15 cellular contexts compared by ENCODE assay signal in genomic region chr22:46201059-46201757, GRCh38. TPM values are rescaled to one million over a fixed set of nuclear protein-coding genes. Genes with fewer than 3 reads are reported as not detected.
DNase-seq lines count a peak whose midpoint lies in the region; ATAC-seq and TF ChIP-seq lines count a peak whose summit lies in the region.
"Had no signal": no experiment of that assay in that cellular context is flagged by ENCODE, and none has a peak within 500 bp of the region (broad histone marks: within the 10 kb centered on the region; RNA-seq: fewer than 3 reads in every experiment).

No MANE protein-coding gene starts in this region.

- no peak for ATAC-seq in central memory CD8-positive, alpha-beta T cell (replicated peaks; ENCODE audit: extremely low read depth, poor library complexity, severe bottlenecking)
- ATAC-seq in CD4-positive, alpha-beta T cell (ENCODE audit: poor library complexity): no peak
- no peak for ATAC-seq in HG02970 (IDR thresholded peaks at IDR 0.05; ENCODE audit: low FRiP score, unreplicated experiment)
- ATAC-seq: activated CD4-positive, CD25-positive, alpha-beta regulatory T cell treated with anti-CD3 and anti-CD28 coated beads, Interleukin-2, amount 50 U/mL, for 24 hours had no signal

- no peak overlapping the region for H3K4me3 Mint-ChIP-seq in central memory CD8-positive, alpha-beta T cell
- no peak overlapping the region for H3K4me3 Mint-ChIP-seq in CD4-positive, alpha-beta T cell
- H3K4me3 Mint-ChIP-seq: activated naive CD4-positive, alpha-beta T cell treated with anti-CD3 and anti-CD28 coated beads, Interleukin-2, amount 50 U/mL, for 24 hours had no signal

- H3K36me3 Mint-ChIP-seq in central memory CD8-positive, alpha-beta T cell (ENCODE audit: insufficient read depth): peaks cover 18% of the 10 kb centered on the region
- peaks cover 60% of the 10 kb centered on the region for H3K36me3 Mint-ChIP-seq in CD4-positive, alpha-beta T cell (ENCODE audit: low read depth)

- POLR2A ChIA-PET in CD4-positive, alpha-beta T cell (lab: Charles Lee): no interaction called here

- H3K4me1 ChIP-seq in HUES48 (ENCODE audit: control insufficient read depth, insufficient read depth, low read length): peaks cover 10% of the 10 kb centered on the region

- CTCF ChIA-PET in CD4-positive, alpha-beta T cell (lab: Charles Lee): no interaction called here

- H3K9ac ChIP-seq in HUES48 (ENCODE audit: low read depth, low read length): no peak overlapping the region

- H3K4me3 ChIP-seq in HUES48 (ENCODE audit: low read depth, low read length): no peak overlapping the region

- H3K27me3 ChIP-seq in HUES48 (ENCODE audit: control insufficient read depth, insufficient read depth, low read length): no peaks in the 10 kb centered on the region
- H3K27me3 ChIP-seq in CD4-positive, alpha-beta T cell (ENCODE audit: control insufficient read depth, insufficient read depth, low read length): no peaks in the 10 kb centered on the region

- H3K27ac ChIP-seq in HUES48 (ENCODE audit: low read depth, low read length): peak overlapping the region; percentile 60
- H3K27ac ChIP-seq in CD4-positive, alpha-beta T cell (ENCODE audit: low read depth, low read length): no peak overlapping the region

- DNase-seq in central memory CD8-positive, alpha-beta T cell (ENCODE audit: low spot score in 2 of 2): no peak
- DNase-seq in islet precursor cell (peak; percentile 87), renal cortical epithelial cell (ENCODE audit: low read depth) (peak; percentile 31), NCI-H187 (lab: John Stamatoyannopoulos, UW) (no peak)
- no peak for DNase-seq in CD4-positive, alpha-beta T cell
- DNase-seq: foreskin melanocyte, HCEC 1CT, NCI-H1105, NCI-H446, OCI-M1, substantia nigra had no signal

- no peak for TF ChIP-seq CTCF in CD4-positive, alpha-beta T cell (IDR thresholded peaks at IDR 0.05)

- H3K27ac Mint-ChIP-seq in central memory CD8-positive, alpha-beta T cell (ENCODE audit: low read depth): peak overlapping the region; percentile 20
- H3K27ac Mint-ChIP-seq in CD4-positive, alpha-beta T cell: no peak overlapping the region
- H3K27ac Mint-ChIP-seq: activated naive CD4-positive, alpha-beta T cell treated with anti-CD3 and anti-CD28 coated beads, Interleukin-2, amount 50 U/mL, for 24 hours had no signal

- no peaks in the 10 kb centered on the region for H3K9me3 ChIP-seq in HUES48 (ENCODE audit: control insufficient read depth, insufficient read depth, low read length)
- H3K9me3 ChIP-seq in CD4-positive, alpha-beta T cell (ENCODE audit: control insufficient read depth, low read length): peaks cover 4% of the 10 kb centered on the region

- H3K36me3 ChIP-seq in HUES48 (ENCODE audit: control insufficient read depth, insufficient read depth, low read length): no peaks in the 10 kb centered on the region

- intact Hi-C loops in CD4-positive, alpha-beta T cell (cut with DNase I, micrococcal nuclease): no loop called here

- peaks cover 5% of the 10 kb centered on the region for H3K4me1 Mint-ChIP-seq in central memory CD8-positive, alpha-beta T cell
- H3K4me1 Mint-ChIP-seq in CD4-positive, alpha-beta T cell (ENCODE audit: low read depth): no peaks in the 10 kb centered on the region
- H3K4me1 Mint-ChIP-seq: activated naive CD4-positive, alpha-beta T cell treated with anti-CD3 and anti-CD28 coated beads, Interleukin-2, amount 50 U/mL, for 24 hours had no signal

- H3K9me3 Mint-ChIP-seq in central memory CD8-positive, alpha-beta T cell: no peaks in the 10 kb centered on the region
- H3K9me3 Mint-ChIP-seq in CD4-positive, alpha-beta T cell: no peaks in the 10 kb centered on the region
- H3K9me3 Mint-ChIP-seq: activated naive CD4-positive, alpha-beta T cell treated with anti-CD3 and anti-CD28 coated beads, Interleukin-2, amount 50 U/mL, for 24 hours had no signal

- H3K27me3 Mint-ChIP-seq in central memory CD8-positive, alpha-beta T cell: no peaks in the 10 kb centered on the region
- no peaks in the 10 kb centered on the region for H3K27me3 Mint-ChIP-seq in CD4-positive, alpha-beta T cell
- H3K27me3 Mint-ChIP-seq: activated naive CD4-positive, alpha-beta T cell treated with anti-CD3 and anti-CD28 coated beads, Interleukin-2, amount 50 U/mL, for 24 hours had no signal

RNA-seq across cellular contexts. Expression of gene CDPF1, which starts 48.9 kb away (rescaled TPM):
- total RNA-seq in renal cortical epithelial cell: 9.0 and 10.4 TPM in 2 replicates
- total RNA-seq in CD4-positive, alpha-beta T cell: 1 to 10 TPM; 1.6 to 2.6 TPM

RNA-seq across cellular contexts. Expression of gene PPARA, which starts 50.9 kb away (rescaled TPM):
- 9.2 and 19.8 TPM in 2 replicates for total RNA-seq in renal cortical epithelial cell
- 1 to 10 TPM; 9.1 to 9.3 TPM for total RNA-seq in CD4-positive, alpha-beta T cell

Comparison
In these comparisons a context has a peak if more than half of its experiments do, and no peak if none do; other contexts are left out.
1. DNase-seq: peak in islet precursor cell (single experiment) and renal cortical epithelial cell (single experiment); none in central memory CD8-positive, alpha-beta T cell (0 of 2), CD4-positive, alpha-beta T cell (0 of 10) and NCI-H187 (0 of 2).